In the genomic region with DNA sequence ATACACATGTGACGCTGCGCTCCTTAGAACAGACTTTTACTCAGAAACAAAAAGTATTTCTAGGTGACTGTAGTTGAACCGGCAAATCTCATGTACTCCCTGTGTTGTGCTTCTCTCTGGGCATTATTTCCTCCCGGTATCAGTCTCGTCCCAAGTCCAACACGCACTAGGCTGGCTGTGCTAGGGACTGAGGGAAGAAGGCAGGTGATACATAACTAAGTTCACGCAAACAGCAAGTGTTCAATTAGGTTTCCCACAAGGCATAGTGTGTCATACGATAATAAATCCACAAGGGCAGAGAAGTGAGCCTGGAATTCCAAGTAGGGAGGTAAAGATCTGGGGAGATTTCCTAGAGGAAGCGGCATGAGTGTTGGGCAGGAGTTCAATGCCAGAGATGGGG, we compare ENCODE assay signal across 8 cellular contexts. TPM values are rescaled to one million over a fixed set of nuclear protein-coding genes. Genes with fewer than 3 reads are reported as not detected.
DNase-seq lines count a peak whose midpoint lies in the region; ATAC-seq lines count a peak whose summit lies in the region.
"Had no signal": no experiment of that assay in that cellular context is flagged by ENCODE, and none has a peak within 500 bp of the region (broad histone marks: within the 10 kb centered on the region; RNA-seq: fewer than 3 reads in every experiment).

No MANE protein-coding gene starts in this region.

- no peak overlapping the region for H2AK5ac ChIP-seq in neuronal stem cell (ENCODE audit: low read depth, low read length)

- H2BK15ac ChIP-seq in neuronal stem cell (ENCODE audit: low read length), result no peak overlapping the region

- no peak overlapping the region for H3K14ac ChIP-seq in neuronal stem cell (ENCODE audit: low read length)

- peak overlapping the region; percentile 38 for H3K9ac ChIP-seq in Karpas-422 (ENCODE audit: low read length)
- H3K9ac ChIP-seq in adipocyte (ENCODE audit: low read length), result peak overlapping the region; percentile 59
- peak overlapping the region in 4 of 5 donors; percentile 25 to 51 (median 40) for H3K9ac ChIP-seq in subcutaneous abdominal adipose tissue (ENCODE audit: low read length in 5 of 5)
- H3K9ac ChIP-seq in neuronal stem cell (ENCODE audit: low read depth, low read length, poor library complexity), result no peak overlapping the region

- H3K79me2 ChIP-seq in Karpas-422 (ENCODE audit: low read length), result peaks cover 100% of the 10 kb centered on the region

- no peak overlapping the region for H2BK12ac ChIP-seq in neuronal stem cell (ENCODE audit: low read length)

- no peak for ATAC-seq in activated CD4-positive, CD25-positive, alpha-beta regulatory T cell treated with anti-CD3 and anti-CD28 coated beads, Interleukin-2, amount 50 U/mL, for 24 hours

- H3K27me3 ChIP-seq in Karpas-422 (ENCODE audit: low read length) (no peaks in the 10 kb centered on the region), adipocyte (replicated peaks; ENCODE audit: control insufficient read depth, insufficient read depth, low read length) (no peaks in the 10 kb centered on the region), subcutaneous abdominal adipose tissue (ENCODE audit: control insufficient read depth in 5 of 5, insufficient read depth in 4 of 5, low read length in 5 of 5) (no peaks in the 10 kb centered on the region), neuronal stem cell (ENCODE audit: control insufficient read depth in 3 of 3, insufficient read depth in 3 of 3, low read depth in 1 of 3, low read length in 3 of 3) (no peaks in the 10 kb centered on the region)

- H3K18ac ChIP-seq in neuronal stem cell (ENCODE audit: low read length), result no peak overlapping the region

- H3K4me1 ChIP-seq in Karpas-422 (ENCODE audit: low read length), result peaks cover 100% of the 10 kb centered on the region
- H3K4me1 ChIP-seq in adipocyte (ENCODE audit: control insufficient read depth, insufficient read depth, low read length), result peaks cover 52% of the 10 kb centered on the region
- H3K4me1 ChIP-seq in subcutaneous abdominal adipose tissue (ENCODE audit: control insufficient read depth in 5 of 5, insufficient read depth in 5 of 5, low read length in 5 of 5), result peaks cover 29 to 91% (median 88%) of the 10 kb centered on the region in 5 donors
- peaks cover 9 to 26% of the 10 kb centered on the region in 2 donors for H3K4me1 ChIP-seq in neuronal stem cell (ENCODE audit: control insufficient read depth in 2 of 2, insufficient read depth in 1 of 2, low read depth in 1 of 2, low read length in 2 of 2)

- H3K9me2 ChIP-seq in Karpas-422 (replicated peaks; ENCODE audit: insufficient read depth, low read length), result no peaks in the 10 kb centered on the region

- H4K8ac ChIP-seq in neuronal stem cell (ENCODE audit: low read depth, low read length), result no peak overlapping the region

- peaks cover 16% of the 10 kb centered on the region; the same call in 1 of the 2 replicates for H3K36me3 ChIP-seq in Karpas-422 (ENCODE audit: insufficient read depth, low read length)
- H3K36me3 ChIP-seq in adipocyte (ENCODE audit: control insufficient read depth, insufficient read depth, low read length, severe bottlenecking), result no peaks in the 10 kb centered on the region
- peaks cover 0 to 6% (median 0%) of the 10 kb centered on the region in 5 donors for H3K36me3 ChIP-seq in subcutaneous abdominal adipose tissue (ENCODE audit: control insufficient read depth in 5 of 5, insufficient read depth in 5 of 5, low read length in 5 of 5)
- peaks cover 1 to 19% of the 10 kb centered on the region in 2 donors for H3K36me3 ChIP-seq in neuronal stem cell (replicated peaks in 1 of 2; ENCODE audit: control insufficient read depth in 2 of 2, insufficient read depth in 2 of 2, low read length in 2 of 2)

- H4K20me1 ChIP-seq in Karpas-422 (ENCODE audit: insufficient read depth, low read depth, low read length), result 0 out of 2 replicates have a peak, but pooled peaks cover 4% of the 10 kb centered on the region

- H4K91ac ChIP-seq in neuronal stem cell (ENCODE audit: low read depth, low read length, poor library complexity), result no peak overlapping the region

- no peak overlapping the region for H2AFZ ChIP-seq in Karpas-422 (ENCODE audit: low read length)
- no peak overlapping the region for H2AFZ ChIP-seq in neuronal stem cell (ENCODE audit: low read length)

- peak overlapping the region; percentile 71 for H3K27ac ChIP-seq in Karpas-422 (ENCODE audit: low read length)
- peak overlapping the region; percentile 83 for H3K27ac ChIP-seq in subcutaneous abdominal adipose tissue (ENCODE audit: low read depth, low read length)
- H3K27ac ChIP-seq in neuronal stem cell (replicated peaks; ENCODE audit: low read length), result no peak overlapping the region

- peak overlapping the region; percentile 39 for H3K4me2 ChIP-seq in Karpas-422 (ENCODE audit: low read depth, low read length, poor library complexity, severe bottlenecking)
- H3K4me2 ChIP-seq in neuronal stem cell (ENCODE audit: insufficient read depth, low read length, poor library complexity, severe bottlenecking), result no peak overlapping the region

- no peak overlapping the region for H2BK5ac ChIP-seq in neuronal stem cell (ENCODE audit: low read length)

- H3K9me3 ChIP-seq in Karpas-422 (ENCODE audit: low read length) (no peaks in the 10 kb centered on the region), adipocyte (ENCODE audit: control insufficient read depth, low read length) (no peaks in the 10 kb centered on the region), subcutaneous abdominal adipose tissue (ENCODE audit: control insufficient read depth in 5 of 5, low read length in 5 of 5) (no peaks in the 10 kb centered on the region), neuronal stem cell (replicated peaks in 1 of 2; ENCODE audit: control insufficient read depth in 2 of 2, insufficient read depth in 1 of 2, low read depth in 1 of 2, low read length in 2 of 2) (no peaks in the 10 kb centered on the region)

- H2BK120ac ChIP-seq in neuronal stem cell (ENCODE audit: low read depth, low read length), result no peak overlapping the region

- WGBS in neuronal stem cell (ENCODE audit: extremely low coverage in 2 of 2, insufficient read length in 2 of 2, insufficient replicate concordance in 1 of 2), 2 donors, result no CpG with 5 or more reads among the region's 9 CpGs

- no peak overlapping the region for H3K4ac ChIP-seq in neuronal stem cell (ENCODE audit: low read length)

- H3K4me3 ChIP-seq in Karpas-422 (ENCODE audit: low read length) (no peak overlapping the region), adipocyte (ENCODE audit: low read length) (no peak overlapping the region), subcutaneous abdominal adipose tissue (ENCODE audit: low read depth in 1 of 5, low read length in 5 of 5) (peak overlapping the region in 2 of 5 donors; percentile 8 to 13), neuronal stem cell (ENCODE audit: low read length in 2 of 2) (no peak overlapping the region)

- H3K23ac ChIP-seq in neuronal stem cell (ENCODE audit: low read depth, low read length, poor library complexity), result no peak overlapping the region

- H3K79me1 ChIP-seq in neuronal stem cell (ENCODE audit: low read depth, low read length), result peaks cover 8% of the 10 kb centered on the region

- no peak for DNase-seq in Karpas-422
- DNase-seq in adipocyte (ENCODE audit: low read depth), result no peak
- DNase-seq in medulla oblongata (ENCODE audit: extremely low spot score), result peak; percentile 41
- no peak for DNase-seq in NCI-H146 treated with DMSO at 0.1 percent for 48 hours (lab: John Stamatoyannopoulos, UW; ENCODE audit: unreplicated experiment)
- no peak for DNase-seq in neuronal stem cell (ENCODE audit: low spot score)
- DNase-seq: NCI-H748 treated with DMSO at 0.1 percent for 48 hours had no signal

RNA-seq across cellular contexts. Expression of a gene that starts 20.4 kb away (rescaled TPM):
- 72.5 and 148 TPM in 2 replicates for total RNA-seq in Karpas-422 (2014; rRNA removed; shearing (Covaris generic); ENCODE audit: low replicate concordance)
- 15.1 TPM for polyA plus RNA-seq in neuronal stem cell (2013, experiment 1 of 2)
- 15.7 TPM for polyA plus RNA-seq in neuronal stem cell (2013, experiment 2 of 2)
